In genomic region chr5:65332591-65332990, GRCh38 we compare ENCODE assay signal across 15 cellular contexts.
DNase-seq lines count a peak whose midpoint lies in the region; ATAC-seq and TF ChIP-seq lines count a peak whose summit lies in the region.
"Had no signal": no experiment of that assay in that cellular context is flagged by ENCODE, and none has a peak within 500 bp of the region (broad histone marks: within the 10 kb centered on the region; RNA-seq: fewer than 3 reads in every experiment).

No MANE protein-coding gene starts in this region.

- DNase-seq in NCI-H82 (lab: John Stamatoyannopoulos, UW), result peak; percentile 2
- DNase-seq in NCI-H82 treated with DMSO at 0.1 percent for 48 hours (lab: John Stamatoyannopoulos, UW; ENCODE audit: unreplicated experiment), result no peak
- DNase-seq in MV-4-11 (lab: John Stamatoyannopoulos, UW), result peak; percentile 60
- DNase-seq in WTC11 (ENCODE audit: low spot score), result no peak
- DNase-seq in Caco-2, result no peak
- DNase-seq in stimulated activated CD4-positive, alpha-beta T cell treated with anti-CD3 and anti-CD28 coated beads, Interleukin-2, amount 100 ng/mL, for 24 hours, result no peak
- DNase-seq: BE2C; CD4-positive, alpha-beta memory T cell; DMS153; DMS79 treated with DMSO at 0.1 percent for 48 hours; EL; GOT3 had no signal

- peaks cover 26% of the 10 kb centered on the region for H3K4me1 Mint-ChIP-seq in WTC11
- no peaks in the 10 kb centered on the region for H3K4me1 Mint-ChIP-seq in Caco-2 (ENCODE audit: low read depth, unreplicated experiment)
- no peaks in the 10 kb centered on the region for H3K4me1 Mint-ChIP-seq in stimulated activated memory B cell treated with anti-CD40 and anti-IgM and Interleukin-4, amounts not matched to agents 10 μg/mL and 1 μg/mL and 100 μg/mL, for 72 hours
- H3K4me1 Mint-ChIP-seq: CD4-positive, alpha-beta memory T cell; IgD-negative memory B cell had no signal

- BruUV-seq in Caco-2 (replicated peaks; lab: Mats Ljungman, UMichigan), result no TSS peak

- TF ChIP-seq CTCF in WTC11 (IDR thresholded peaks at IDR 0.05), result no peak
- no peak for TF ChIP-seq CTCF in Caco-2 (IDR thresholded peaks at IDR 0.05; ENCODE audit: insufficient read depth in 1 of 2, low read depth in 1 of 2, low read length in 1 of 2, severe bottlenecking in 1 of 2, unreplicated experiment in 1 of 2)

- no peaks in the 10 kb centered on the region for H3K9me3 Mint-ChIP-seq in WTC11
- no peaks in the 10 kb centered on the region for H3K9me3 Mint-ChIP-seq in Caco-2 (ENCODE audit: unreplicated experiment)
- H3K9me3 Mint-ChIP-seq in stimulated activated memory B cell treated with anti-CD40 and anti-IgM and Interleukin-4, amounts not matched to agents 10 μg/mL and 1 μg/mL and 100 μg/mL, for 72 hours, result no peaks in the 10 kb centered on the region
- H3K9me3 Mint-ChIP-seq: CD4-positive, alpha-beta memory T cell; IgD-negative memory B cell had no signal

- POLR2A ChIA-PET in WTC11 (lab: Charles Lee), result no interaction called here
- POLR2A ChIA-PET in Caco-2 (lab: Charles Lee), result no interaction called here

- ATAC-seq in WTC11, result no peak
- ATAC-seq in stimulated activated memory B cell treated with anti-CD40 and anti-IgM and Interleukin-4, amounts not matched to agents 10 μg/mL and 1 μg/mL and 100 μg/mL, for 72 hours, result no peak

- no peak overlapping the region for H3K4me3 ChIP-seq in Caco-2 (ENCODE audit: low read depth, low read length)
- H3K4me3 ChIP-seq: HAP-1 had no signal

- H3K9me3 ChIP-seq in Caco-2, result no peaks in the 10 kb centered on the region
- H3K9me3 ChIP-seq: BE2C, HAP-1 had no signal

- H3K36me3 ChIP-seq in Caco-2 (ENCODE audit: control insufficient read depth, insufficient read depth, low read length), result no peaks in the 10 kb centered on the region
- H3K36me3 ChIP-seq: BE2C, HAP-1 had no signal

- CTCF ChIA-PET in WTC11 (lab: Charles Lee) (no interaction called here), Caco-2 (lab: Charles Lee) (no interaction called here)

- H3K27ac Mint-ChIP-seq in WTC11 (peak overlapping the region; percentile 28; the same call in 1 of the 2 replicates), Caco-2 (ENCODE audit: unreplicated experiment) (no peak overlapping the region)
- no peak overlapping the region for H3K27ac Mint-ChIP-seq in stimulated activated memory B cell treated with anti-CD40 and anti-IgM and Interleukin-4, amounts not matched to agents 10 μg/mL and 1 μg/mL and 100 μg/mL, for 72 hours
- H3K27ac Mint-ChIP-seq: CD4-positive, alpha-beta memory T cell had no signal

- intact Hi-C loops in Caco-2 (cut with micrococcal nuclease; ENCODE audit: unreplicated experiment), result no loop called here

- no peaks in the 10 kb centered on the region for H3K27me3 Mint-ChIP-seq in WTC11 (ENCODE audit: low read depth)
- no peaks in the 10 kb centered on the region for H3K27me3 Mint-ChIP-seq in Caco-2 (ENCODE audit: insufficient read depth, unreplicated experiment)
- H3K27me3 Mint-ChIP-seq in stimulated activated memory B cell treated with anti-CD40 and anti-IgM and Interleukin-4, amounts not matched to agents 10 μg/mL and 1 μg/mL and 100 μg/mL, for 72 hours, result no peaks in the 10 kb centered on the region
- H3K27me3 Mint-ChIP-seq: CD4-positive, alpha-beta memory T cell; IgD-negative memory B cell had no signal

- H3K27me3 ChIP-seq in Caco-2 (replicated peaks; ENCODE audit: control insufficient read depth, insufficient read depth, low read length), result no peaks in the 10 kb centered on the region; the same call in 1 of the 2 replicates

- H3K4me3 Mint-ChIP-seq in WTC11, result no peak overlapping the region
- H3K4me3 Mint-ChIP-seq in Caco-2 (ENCODE audit: unreplicated experiment), result no peak overlapping the region
- no peak overlapping the region for H3K4me3 Mint-ChIP-seq in stimulated activated memory B cell treated with anti-CD40 and anti-IgM and Interleukin-4, amounts not matched to agents 10 μg/mL and 1 μg/mL and 100 μg/mL, for 72 hours
- H3K4me3 Mint-ChIP-seq: CD4-positive, alpha-beta memory T cell; IgD-negative memory B cell had no signal

- H3K36me3 Mint-ChIP-seq in WTC11 (no peaks in the 10 kb centered on the region), Caco-2 (ENCODE audit: insufficient read depth, unreplicated experiment) (no peaks in the 10 kb centered on the region)
- no peaks in the 10 kb centered on the region for H3K36me3 Mint-ChIP-seq in stimulated activated memory B cell treated with anti-CD40 and anti-IgM and Interleukin-4, amounts not matched to agents 10 μg/mL and 1 μg/mL and 100 μg/mL, for 72 hours
- H3K36me3 Mint-ChIP-seq: CD4-positive, alpha-beta memory T cell had no signal

- H3K4me1 ChIP-seq in Caco-2, result no peaks in the 10 kb centered on the region
- H3K4me1 ChIP-seq: BE2C, HAP-1 had no signal

TF ChIP-seq in WTC11, 78 proteins besides CTCF, POLR2A, EP300 and RAD21:
- no peak for TF ChIP-seq ESRRA (CRISPR knock-in tag; IDR thresholded peaks at IDR 0.05; ENCODE audit: borderline replicate concordance)

Comparison
In these comparisons a context has a peak if more than half of its experiments do, and no peak if none do; other contexts are left out.
1. DNase-seq: peak in NCI-H82 (single experiment) and MV-4-11 (single experiment); none in NCI-H82 treated with DMSO at 0.1 percent for 48 hours (single experiment), WTC11 (single experiment), Caco-2 (0 of 2) and stimulated activated CD4-positive, alpha-beta T cell treated with anti-CD3 and anti-CD28 coated beads, Interleukin-2, amount 100 ng/mL, for 24 hours (0 of 2).